ENCODE assay signal across 8 cellular contexts in the genomic region with DNA sequence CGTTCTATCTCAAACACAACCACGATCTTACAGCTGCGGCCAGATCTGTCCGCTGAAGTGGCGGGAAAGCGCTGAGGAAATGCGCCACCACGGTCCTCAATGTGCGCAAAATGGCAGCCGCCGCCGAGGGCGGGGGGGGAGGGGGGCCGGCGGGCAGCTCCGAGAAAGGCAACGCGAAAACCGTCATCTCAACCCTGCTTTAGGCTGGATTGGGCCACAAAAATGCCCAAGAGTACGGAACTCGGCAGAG. TPM values are rescaled to one million over a fixed set of nuclear protein-coding genes. Genes with fewer than 3 reads are reported as not detected.
DNase-seq lines count a peak whose midpoint lies in the region; ATAC-seq and TF ChIP-seq lines count a peak whose summit lies in the region.

No MANE protein-coding gene starts in this region.

- peaks cover 3% of the 10 kb centered on the region for H3K9me3 Mint-ChIP-seq in activated naive CD8-positive, alpha-beta T cell treated with anti-CD3 and anti-CD28 coated beads for 36 hours

- POLR2A ChIA-PET in BJ (lab: Charles Lee): interaction anchor here (0.6 to 1.2 kb wide), 7 partner anchors 8 to 139 kb away, joined by 3 to 9 read pairs (median 3); no protein-coding TSS in a partner anchor

- DNase-seq in BJ (ENCODE audit: low read depth) (no peak), RWPE2 (ENCODE audit: low spot score) (no peak), left ventricle myocardium superior (peak; percentile 80), prostate gland (ENCODE audit: low spot score) (peak; percentile 58), vagina (ENCODE audit: extremely low spot score in 2 of 2) (no peak)
- no peak for DNase-seq in activated naive CD8-positive, alpha-beta T cell treated with anti-CD3 and anti-CD28 coated beads for 36 hours

- peaks cover 50% of the 10 kb centered on the region for H3K4me1 Mint-ChIP-seq in activated naive CD8-positive, alpha-beta T cell treated with anti-CD3 and anti-CD28 coated beads for 36 hours

- peak overlapping the region; percentile 77 for H3K27ac ChIP-seq in RWPE2 (ENCODE audit: poor library complexity, severe bottlenecking)
- H3K27ac ChIP-seq in prostate gland: peak overlapping the region; percentile 98 to 99
- peak overlapping the region; percentile 99 for H3K27ac ChIP-seq in vagina

- intact Hi-C loops in left ventricle myocardium superior (cut with micrococcal nuclease): no loop called here
- intact Hi-C loops in prostate gland (cut with DNase I): no loop called here
- intact Hi-C loops in vagina (cut with DNase I): no loop called here

- no peaks in the 10 kb centered on the region for H3K9me3 ChIP-seq in RWPE2 (ENCODE audit: severe bottlenecking)
- no peaks in the 10 kb centered on the region for H3K9me3 ChIP-seq in prostate gland
- H3K9me3 ChIP-seq in vagina: no peaks in the 10 kb centered on the region

- CTCF ChIA-PET in BJ (lab: Yijun Ruan, JAX): interaction anchor here (1.3 to 1.5 kb wide), 3 partner anchors 10 to 169 kb away, joined by 3 to 6 read pairs (median 3); no protein-coding TSS in a partner anchor

- H3K4me3 ChIP-seq in BJ (ENCODE audit: low read depth, low read length) (peak overlapping the region; percentile 99), RWPE2 (ENCODE audit: severe bottlenecking) (peak overlapping the region; percentile 86), prostate gland (peak overlapping the region; percentile 83 to 84), vagina (peak overlapping the region; percentile 88 to 97)

- peak overlapping the region; percentile 100 for H3K27ac Mint-ChIP-seq in activated naive CD8-positive, alpha-beta T cell treated with anti-CD3 and anti-CD28 coated beads for 36 hours

- H3K36me3 Mint-ChIP-seq in activated naive CD8-positive, alpha-beta T cell treated with anti-CD3 and anti-CD28 coated beads for 36 hours: peaks cover 54% of the 10 kb centered on the region

- H3K27me3 ChIP-seq in BJ (ENCODE audit: control insufficient read depth, insufficient read depth, low read length) (no peaks in the 10 kb centered on the region), RWPE2 (ENCODE audit: insufficient read depth, poor library complexity, severe bottlenecking) (no peaks in the 10 kb centered on the region), prostate gland (replicated peaks; ENCODE audit: insufficient read depth) (no peaks in the 10 kb centered on the region), vagina (no peaks in the 10 kb centered on the region)

- peaks cover 16% of the 10 kb centered on the region for H3K36me3 ChIP-seq in BJ (ENCODE audit: control insufficient read depth, insufficient read depth, low read length)
- H3K36me3 ChIP-seq in RWPE2 (ENCODE audit: low read depth): peaks cover 45% of the 10 kb centered on the region
- H3K36me3 ChIP-seq in prostate gland: no peaks in the 10 kb centered on the region
- H3K36me3 ChIP-seq in vagina: peaks cover 0 to 37% of the 10 kb centered on the region in 2 donors

- H3K4me1 ChIP-seq in RWPE2 (ENCODE audit: insufficient read depth, poor library complexity, severe bottlenecking) (peaks cover 24% of the 10 kb centered on the region), prostate gland (replicated peaks) (peaks cover 2% of the 10 kb centered on the region), vagina (peaks cover 51% of the 10 kb centered on the region)

- peaks cover 11% of the 10 kb centered on the region for H3K27me3 Mint-ChIP-seq in activated naive CD8-positive, alpha-beta T cell treated with anti-CD3 and anti-CD28 coated beads for 36 hours

- H3K4me3 Mint-ChIP-seq in activated naive CD8-positive, alpha-beta T cell treated with anti-CD3 and anti-CD28 coated beads for 36 hours: peak overlapping the region; percentile 99

- ATAC-seq in GM19452 (IDR thresholded peaks at IDR 0.05; ENCODE audit: unreplicated experiment) (peak; percentile 47), HG03558 (IDR thresholded peaks at IDR 0.05; ENCODE audit: extremely low read depth, unreplicated experiment) (peak; percentile 6), RWPE2 (ENCODE audit: low read depth) (peak; percentile 53), left ventricle myocardium superior (peak; percentile 73)

- WGBS in prostate gland: 1% methylated on average over 21 of the region's 21 CpGs

- TF ChIP-seq POLR2A in prostate gland (IDR thresholded peaks at IDR 0.05) (no peak), vagina (IDR thresholded peaks at IDR 0.05) (no peak)

- TF ChIP-seq CTCF in BJ (IDR thresholded peaks at IDR 0.05; ENCODE audit: insufficient read depth, low read depth, low read length) (no peak), RWPE2 (IDR thresholded peaks at IDR 0.05; ENCODE audit: poor library complexity, severe bottlenecking) (no peak), prostate gland (IDR thresholded peaks at IDR 0.05) (no peak), vagina (IDR thresholded peaks at IDR 0.05) (no peak)

RNA-seq across cellular contexts. Expression of gene SRSF7, which starts 0.4 kb away (rescaled TPM):
- polyA plus RNA-seq in BJ (2011; rRNA removed): 110 and 172 TPM in 2 replicates
- polyA minus RNA-seq in BJ (2011; rRNA and poly(A)+ RNA removed): 97.8 and 146 TPM in 2 replicates
- 100 to 1,000 TPM; 381 to 392 TPM for total RNA-seq in activated naive CD8-positive, alpha-beta T cell treated with anti-CD3 and anti-CD28 coated beads for 36 hours
- 54.5 TPM for total RNA-seq in left ventricle myocardium superior
- 10 to 100 TPM; 73.2 to 84.4 TPM for total RNA-seq in prostate gland
- total RNA-seq in vagina: 106 TPM

RNA-seq across cellular contexts. Expression of gene GEMIN6, which starts 27.3 kb away (rescaled TPM):
- polyA plus RNA-seq in BJ (2011; rRNA removed): 5.4 and 13.7 TPM in 2 replicates
- polyA minus RNA-seq in BJ (2011; rRNA and poly(A)+ RNA removed): 1.4 and 2.8 TPM in 2 replicates
- total RNA-seq in activated naive CD8-positive, alpha-beta T cell treated with anti-CD3 and anti-CD28 coated beads for 36 hours: 10 to 100 TPM; 38.6 to 43.3 TPM
- total RNA-seq in left ventricle myocardium superior (7.8 TPM), prostate gland (1 to 10 TPM; 4.4 to 8.5 TPM), vagina (5.9 TPM)

Comparison
In these comparisons a context has a peak if more than half of its experiments do, and no peak if none do; other contexts are left out.
1. DNase-seq: peak in left ventricle myocardium superior (single experiment) and prostate gland (single experiment); none in BJ (single experiment), RWPE2 (single experiment), activated naive CD8-positive, alpha-beta T cell treated with anti-CD3 and anti-CD28 coated beads for 36 hours (single experiment) and vagina (0 of 2).
2. ATAC-seq: peak in every context shown above with its lines; median percentile 73 in left ventricle myocardium superior; 53 in RWPE2; 47 in GM19452; 6 in HG03558.
3. Peak in every context shown above with its lines, with median percentiles within 50 percentile points of each other: H3K4me3 ChIP-seq and H3K27ac ChIP-seq.